Comparison of ENCODE assay signal across 8 cellular contexts in genomic region chr20:53642196-53643030, GRCh38. TPM values are rescaled to one million over a fixed set of nuclear protein-coding genes. Genes with fewer than 3 reads are reported as not detected.
DNase-seq lines count a peak whose midpoint lies in the region; ATAC-seq, FAIRE-seq and TF ChIP-seq lines count a peak whose summit lies in the region.

No MANE protein-coding gene starts in this region.

- peaks cover 0 to 1% (median 0%) of the 10 kb centered on the region in 11 donors for H3K9me3 Mint-ChIP-seq in naive thymus-derived CD4-positive, alpha-beta T cell

- CTCF ChIA-PET in naive thymus-derived CD4-positive, alpha-beta T cell (lab: Charles Lee), result interaction anchor here (0.6 to 1.8 kb wide), 11 partner anchors 14 to 1336 kb away, joined by 3 to 6 read pairs (median 4); no protein-coding TSS in a partner anchor

- FAIRE-seq in G401.6 (lab: Jason Lieb, UNC), result peak; percentile 42

- peak; percentile 81 for DNase-seq in LoVo (ENCODE audit: low spot score)
- peak; percentile 16 to 35 (median 23) for DNase-seq in effector memory CD4-positive, alpha-beta T cell
- DNase-seq in naive thymus-derived CD4-positive, alpha-beta T cell, result peak in 6 of 9 donors; percentile 37 to 73 (median 52)
- DNase-seq in NCI-H2196 treated with DMSO at 0.1 percent for 48 hours (lab: John Stamatoyannopoulos, UW; ENCODE audit: unreplicated experiment), result no peak
- no peak for DNase-seq in GM20000 (ENCODE audit: low spot score)

- H3K27me3 ChIP-seq in effector memory CD4-positive, alpha-beta T cell (replicated peaks; ENCODE audit: control insufficient read depth, insufficient read depth, low read length, poor library complexity, severe bottlenecking), result no peaks in the 10 kb centered on the region
- no peaks in the 10 kb centered on the region for H3K27me3 ChIP-seq in naive thymus-derived CD4-positive, alpha-beta T cell (ENCODE audit: control insufficient read depth in 2 of 2, insufficient read depth in 2 of 2, low read length in 2 of 2)

- H3K4me1 ChIP-seq in effector memory CD4-positive, alpha-beta T cell (ENCODE audit: control insufficient read depth, insufficient read depth, low read length, poor library complexity, severe bottlenecking), result peaks cover 12% of the 10 kb centered on the region
- peaks cover 13 to 45% of the 10 kb centered on the region in 2 donors for H3K4me1 ChIP-seq in naive thymus-derived CD4-positive, alpha-beta T cell (ENCODE audit: control insufficient read depth in 2 of 2, insufficient read depth in 2 of 2, low read length in 2 of 2)

- H3K4me3 ChIP-seq in WI38 (ENCODE audit: low read depth, low read length), result peak overlapping the region; percentile 5; the same call in 1 of the 2 replicates
- H3K4me3 ChIP-seq in effector memory CD4-positive, alpha-beta T cell (ENCODE audit: insufficient read depth, low read depth, low read length, poor library complexity, severe bottlenecking), result peak overlapping the region; percentile 23
- peak overlapping the region; percentile 56 for H3K4me3 ChIP-seq in naive thymus-derived CD4-positive, alpha-beta T cell (ENCODE audit: low read length)

- peaks cover 0 to 1% (median 0%) of the 10 kb centered on the region in 5 donors for H3K36me3 Mint-ChIP-seq in naive thymus-derived CD4-positive, alpha-beta T cell

- POLR2A ChIA-PET in naive thymus-derived CD4-positive, alpha-beta T cell (lab: Charles Lee), result interaction anchor here (0.6 to 7.3 kb wide), 31 partner anchors 9 to 299 kb away, joined by 3 to 125 read pairs (median 4); partner anchors contain the start of gene ZNF217

- H3K27ac Mint-ChIP-seq in naive thymus-derived CD4-positive, alpha-beta T cell, result peak overlapping the region; percentile 90 to 100 (median 97)

- peak overlapping the region; percentile 70 for H3K27ac ChIP-seq in effector memory CD4-positive, alpha-beta T cell (ENCODE audit: insufficient read depth, low read length, poor library complexity, severe bottlenecking)
- H3K27ac ChIP-seq in naive thymus-derived CD4-positive, alpha-beta T cell (ENCODE audit: low read depth, low read length), result peak overlapping the region; percentile 77

- no peaks in the 10 kb centered on the region for H3K27me3 Mint-ChIP-seq in naive thymus-derived CD4-positive, alpha-beta T cell

- TF ChIP-seq CTCF in WI38 (IDR thresholded peaks at IDR 0.05; ENCODE audit: low read depth, low read length) (no peak), GM20000 (IDR thresholded peaks at IDR 0.05; ENCODE audit: extremely low read depth, missing control alignments) (no peak)

- H3K4me1 Mint-ChIP-seq in naive thymus-derived CD4-positive, alpha-beta T cell, result peaks cover 30 to 70% (median 58%) of the 10 kb centered on the region in 7 donors

- no peaks in the 10 kb centered on the region for H3K9me3 ChIP-seq in effector memory CD4-positive, alpha-beta T cell (ENCODE audit: control insufficient read depth, low read length)
- H3K9me3 ChIP-seq in naive thymus-derived CD4-positive, alpha-beta T cell (ENCODE audit: control insufficient read depth in 2 of 3, low read length in 3 of 3), result no peaks in the 10 kb centered on the region

- peak overlapping the region; percentile 73 to 92 (median 85) for H3K4me3 Mint-ChIP-seq in naive thymus-derived CD4-positive, alpha-beta T cell

- intact Hi-C loops in naive thymus-derived CD4-positive, alpha-beta T cell (cut with micrococcal nuclease), result loop anchor here (1.0 to 2.0 kb wide), 9 partner anchors 10 to 227 kb away; no protein-coding TSS in a partner anchor

- peak; percentile 56 for ATAC-seq in GM21786 (IDR thresholded peaks at IDR 0.05; ENCODE audit: unreplicated experiment)
- peak; percentile 78 for ATAC-seq in naive thymus-derived CD4-positive, alpha-beta T cell

- H3K36me3 ChIP-seq in effector memory CD4-positive, alpha-beta T cell (ENCODE audit: control insufficient read depth, insufficient read depth, low read length), result no peaks in the 10 kb centered on the region
- H3K36me3 ChIP-seq in naive thymus-derived CD4-positive, alpha-beta T cell (ENCODE audit: control insufficient read depth in 2 of 3, insufficient read depth in 3 of 3, low read length in 3 of 3), result no peaks in the 10 kb centered on the region

RNA-seq across cellular contexts. Expression of gene ZNF217, which starts 48.8 kb away (rescaled TPM):
- total RNA-seq in naive thymus-derived CD4-positive, alpha-beta T cell, result 100 to 1,000 TPM in 3 of 5 experiments, 10 to 100 TPM in 2; 72.6 to 104 (median 100) TPM
- 10 to 100 TPM; 17.3 to 55.2 TPM for polyA plus RNA-seq in naive thymus-derived CD4-positive, alpha-beta T cell

Comparison
In these comparisons a context has a peak if more than half of its experiments do, and no peak if none do; other contexts are left out.
1. DNase-seq: peak in LoVo (single experiment), effector memory CD4-positive, alpha-beta T cell (3 of 3) and naive thymus-derived CD4-positive, alpha-beta T cell (6 of 9); none in NCI-H2196 treated with DMSO at 0.1 percent for 48 hours (single experiment) and GM20000 (single experiment).
2. H3K4me3 ChIP-seq: peak in every context shown above with its lines; median percentile 56 in naive thymus-derived CD4-positive, alpha-beta T cell; 23 in effector memory CD4-positive, alpha-beta T cell; 5 in WI38.